ENCODE assay signal across 8 cellular contexts in genomic region chr1:178542554-178543290, GRCh38. TPM values are rescaled to one million over a fixed set of nuclear protein-coding genes. Genes with fewer than 3 reads are reported as not detected.
DNase-seq lines count a peak whose midpoint lies in the region; ATAC-seq and TF ChIP-seq lines count a peak whose summit lies in the region.

No MANE protein-coding gene starts in this region.

- peaks cover 10% of the 10 kb centered on the region; the same call in 2 of the 3 replicates for H3K36me3 Mint-ChIP-seq in GM23338 (ENCODE audit: low read depth)

- H3K9ac ChIP-seq in Karpas-422 (ENCODE audit: low read length) = peak overlapping the region; percentile 91

- no peak for TF ChIP-seq POLR2A in testis (IDR thresholded peaks at IDR 0.05)

- H3K9me2 ChIP-seq in GM23338 (ENCODE audit: insufficient read depth) = 0 out of 2 replicates have a peak, but pooled peaks cover 7% of the 10 kb centered on the region
- no peaks in the 10 kb centered on the region for H3K9me2 ChIP-seq in Karpas-422 (replicated peaks; ENCODE audit: insufficient read depth, low read length)

- ATAC-seq in GM23338 = peak; percentile 79
- ATAC-seq in omental fat pad (ENCODE audit: low FRiP score) = peak; percentile 87

- H3K79me2 ChIP-seq in GM23338 (replicated peaks; ENCODE audit: insufficient read depth) (peaks cover 7% of the 10 kb centered on the region), Karpas-422 (ENCODE audit: low read length) (peaks cover 37% of the 10 kb centered on the region)

- peak overlapping the region; percentile 100 for H2AFZ ChIP-seq in GM23338
- peak overlapping the region; percentile 24; the same call in 1 of the 2 replicates for H2AFZ ChIP-seq in Karpas-422 (ENCODE audit: low read length)

- peak overlapping the region; percentile 97 for H3K4me3 ChIP-seq in GM23338
- peak overlapping the region; percentile 74 for H3K4me3 ChIP-seq in Karpas-422 (ENCODE audit: low read length)
- H3K4me3 ChIP-seq in SJSA1 = peak overlapping the region; percentile 62
- peak overlapping the region; percentile 63 to 88 for H3K4me3 ChIP-seq in testis

- H3K4me3 Mint-ChIP-seq in GM23338 = peak overlapping the region; percentile 93

- no peaks in the 10 kb centered on the region for H4K20me1 ChIP-seq in GM23338 (replicated peaks; ENCODE audit: insufficient read depth)
- no peaks in the 10 kb centered on the region for H4K20me1 ChIP-seq in Karpas-422 (ENCODE audit: insufficient read depth, low read depth, low read length)

- H3K27me3 ChIP-seq in GM23338 (ENCODE audit: insufficient read depth) (no peaks in the 10 kb centered on the region), Karpas-422 (ENCODE audit: low read length) (no peaks in the 10 kb centered on the region), SJSA1 (replicated peaks) (no peaks in the 10 kb centered on the region), testis (no peaks in the 10 kb centered on the region)

- peak overlapping the region; percentile 94 for H3K27ac Mint-ChIP-seq in GM23338

- TF ChIP-seq CTCF in GM23338 (conservative IDR thresholded peaks at IDR 0.05; ENCODE audit: low read depth in 2 of 2) (peak; percentile 74 to 94), omental fat pad (IDR thresholded peaks at IDR 0.05) (peak in 2 of 3 donors; percentile 87 to 97), testis (IDR thresholded peaks at IDR 0.05) (peak; percentile 97 to 99 (median 97))

- peaks cover 17% of the 10 kb centered on the region for H3K4me1 Mint-ChIP-seq in GM23338

- H3K4me2 ChIP-seq in GM23338 (peak overlapping the region; percentile 98), Karpas-422 (ENCODE audit: low read depth, low read length, poor library complexity, severe bottlenecking) (peak overlapping the region; percentile 81)

- intact Hi-C loops in testis (cut with DNase I; ENCODE audit: low total_unique reads) = loop anchor here (5.0 kb wide), 1 partner anchor 210 kb away; no protein-coding TSS in a partner anchor

- H3K4me1 ChIP-seq in GM23338 (ENCODE audit: insufficient read depth) = 0 out of 2 replicates have a peak, but pooled peaks cover 6% of the 10 kb centered on the region
- peaks cover 63% of the 10 kb centered on the region for H3K4me1 ChIP-seq in Karpas-422 (ENCODE audit: low read length)
- peaks cover 34% of the 10 kb centered on the region for H3K4me1 ChIP-seq in SJSA1 (replicated peaks)
- H3K4me1 ChIP-seq in testis = no peaks in the 10 kb centered on the region

- H3K36me3 ChIP-seq in GM23338 (ENCODE audit: insufficient read depth) (no peaks in the 10 kb centered on the region; the same call in 1 of the 2 replicates), Karpas-422 (ENCODE audit: insufficient read depth, low read length) (peaks cover 32% of the 10 kb centered on the region), SJSA1 (peaks cover 20% of the 10 kb centered on the region), testis (ENCODE audit: low read depth, missing control alignments) (no peaks in the 10 kb centered on the region)

- H3K27me3 Mint-ChIP-seq in GM23338 (ENCODE audit: insufficient read depth, low read depth, poor library complexity) = peaks cover 13% of the 10 kb centered on the region

- 0% methylated on average over 9 to 58 of the region's 66 CpGs for WGBS in testis, 2 donors

- DNase-seq in ELF-1 (ENCODE audit: low read depth, low spot score) (peak; percentile 96), GM23338 (ENCODE audit: low spot score) (peak; percentile 86), Karpas-422 (peak; percentile 97), SJSA1 (ENCODE audit: low read depth in 1 of 2, low spot score in 2 of 2) (peak; percentile 91 to 96), glomerular visceral epithelial cell (ENCODE audit: extremely low spot score) (peak; percentile 91), omental fat pad (ENCODE audit: low spot score) (peak; percentile 96), testis (peak; percentile 93)
- DNase-seq in activated naive CD4-positive, alpha-beta T cell treated with anti-CD3 and anti-CD28 coated beads, Interleukin-2, amount 50 U/mL, for 16 hours = peak; percentile 85

- no peaks in the 10 kb centered on the region for H3F3A ChIP-seq in GM23338 (replicated peaks; ENCODE audit: low read depth)

- H3K9me3 ChIP-seq in Karpas-422 (ENCODE audit: low read length) (no peaks in the 10 kb centered on the region), SJSA1 (replicated peaks) (no peaks in the 10 kb centered on the region), testis (no peaks in the 10 kb centered on the region)

- no peaks in the 10 kb centered on the region for H3K9me3 Mint-ChIP-seq in GM23338

- H3K27ac ChIP-seq in GM23338 (ENCODE audit: low read depth) (peak overlapping the region; percentile 94), Karpas-422 (ENCODE audit: low read length) (peak overlapping the region; percentile 96), SJSA1 (peak overlapping the region; percentile 59), testis (peak overlapping the region; percentile 52 to 74)

TF ChIP-seq in GM23338, 12 proteins besides CTCF, POLR2A, EP300 and RAD21:
- no peak for TF ChIP-seq ZNF331 (CRISPR knock-in tag; IDR thresholded peaks at IDR 0.05; ENCODE audit: low read depth)
- no peak for TF ChIP-seq REST (IDR thresholded peaks at IDR 0.05; ENCODE audit: unreplicated experiment)
- TF ChIP-seq CREB1 (CRISPR knock-in tag; IDR thresholded peaks at IDR 0.05; ENCODE audit: low read depth) = peak; percentile 60

RNA-seq across cellular contexts. Expression of gene TEX35, which starts 29.8 kb away (rescaled TPM):
- not detected in 2 replicates for total RNA-seq in GM23338 (2014; rRNA removed; shearing (Covaris generic))
- polyA plus RNA-seq in GM23338 (2016; fragmentation: Nextera tagmentation; extraction: Ambion mirVana) (0.09 TPM in 1 of 2 replicates, not detected in the other), testis (ENCODE audit: insufficient read depth, low read depth, low replicate concordance) (131 TPM)
- total RNA-seq in Karpas-422 (2014; rRNA removed; shearing (Covaris generic); ENCODE audit: low replicate concordance) = 0.18 and 0.26 TPM in 2 replicates
- total RNA-seq in SJSA1 (2014; rRNA removed; shearing (Covaris generic)) = not detected in 2 replicates
- total RNA-seq in omental fat pad (not detected), testis (10 to 100 TPM; 32.1 to 69.9 TPM)

RNA-seq across cellular contexts. Expression of gene CLEC20A, which starts 46.0 kb away (rescaled TPM):
- total RNA-seq in GM23338 (2014; rRNA removed; shearing (Covaris generic)) = not detected in 2 replicates
- polyA plus RNA-seq in GM23338 (2016; fragmentation: Nextera tagmentation; extraction: Ambion mirVana) = not detected in 2 replicates
- not detected in 2 replicates for total RNA-seq in Karpas-422 (2014; rRNA removed; shearing (Covaris generic); ENCODE audit: low replicate concordance)
- total RNA-seq in SJSA1 (2014; rRNA removed; shearing (Covaris generic)) = not detected in 2 replicates
- total RNA-seq in omental fat pad = not detected
- 1 to 10 TPM; 1.1 to 6.1 TPM for total RNA-seq in testis
- polyA plus RNA-seq in testis (ENCODE audit: insufficient read depth, low read depth, low replicate concordance) = 7.5 TPM

Comparison
In these comparisons a context has a peak if more than half of its experiments do, and no peak if none do; other contexts are left out.
1. Peak in every context shown above with its lines: DNase-seq, ATAC-seq, H3K4me3 ChIP-seq and H3K27ac ChIP-seq.
2. RNA of gene TEX35, which starts 29.8 kb away (total RNA-seq): 32.1 to 69.9 TPM in testis; 0.18 to 0.26 TPM in Karpas-422, not detected in GM23338, not detected in SJSA1 and not detected in omental fat pad; every median in the first group is over 10 times any median in the second.